In the genomic region with DNA sequence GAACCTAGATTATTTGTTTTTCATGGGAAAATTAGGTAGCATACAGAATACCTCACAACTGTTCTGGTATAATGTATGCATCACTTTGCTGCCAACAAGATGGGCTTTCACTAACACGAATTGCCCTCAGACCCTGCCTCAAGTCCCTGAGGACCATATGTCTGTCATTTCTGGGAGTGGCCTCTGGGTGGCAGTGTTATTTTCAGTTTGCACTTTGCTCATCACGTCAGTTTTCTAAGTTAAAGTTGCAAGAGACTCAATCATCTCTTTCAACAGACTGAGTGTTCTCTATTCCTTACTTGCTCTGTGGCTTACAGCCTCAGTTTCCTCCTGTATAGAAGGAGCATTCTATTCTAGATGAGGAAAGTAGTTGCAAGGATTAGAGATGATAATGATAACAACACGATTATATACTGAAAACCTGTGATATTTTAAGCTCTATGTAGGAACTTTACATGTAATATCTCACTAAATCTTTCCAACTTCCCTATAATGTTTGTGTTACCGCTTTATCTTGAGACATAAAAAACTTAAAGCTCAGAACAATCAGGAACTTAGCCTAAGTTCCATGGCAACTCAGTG, we compare ENCODE assay signal across 8 cellular contexts. TPM values are rescaled to one million over a fixed set of nuclear protein-coding genes. Genes with fewer than 3 reads are reported as not detected.
DNase-seq lines count a peak whose midpoint lies in the region; ATAC-seq, FAIRE-seq and TF ChIP-seq lines count a peak whose summit lies in the region.

No MANE protein-coding gene starts in this region.

- H3K9me3 Mint-ChIP-seq in activated CD4-positive, alpha-beta T cell treated with anti-CD3 and anti-CD28 coated beads, Interleukin-2, amount 10 ng/mL, durations not matched to agents 24 days and 14 days, result no peaks in the 10 kb centered on the region

- DNase-seq in 8988T, result peak; percentile 13
- DNase-seq in GM12892 (ENCODE audit: insufficient read length), result peak; percentile 13
- peak; percentile 40 to 74 for DNase-seq in NCI-H446 (lab: John Stamatoyannopoulos, UW)
- DNase-seq in activated CD4-positive, alpha-beta T cell treated with anti-CD3 and anti-CD28 coated beads, Interleukin-2, amount 10 ng/mL, durations not matched to agents 24 days and 14 days, result peak; percentile 88
- DNase-seq in dedifferentiated amniotic fluid mesenchymal stem cell (ENCODE audit: extremely low spot score), result peak; percentile 70
- DNase-seq in lung (ENCODE audit: low spot score), result peak; percentile 50
- DNase-seq in stimulated activated CD8-positive, alpha-beta memory T cell treated with anti-CD3 and anti-CD28 coated beads, Interleukin-2, amount 100 ng/mL, for 48 hours (ENCODE audit: low read depth in 2 of 2), result peak; percentile 12 to 43

- no peaks in the 10 kb centered on the region for H3K4me1 ChIP-seq in lung (ENCODE audit: control insufficient read depth in 2 of 2, insufficient read depth in 2 of 2, low read length in 2 of 2)

- TF ChIP-seq POLR2A in GM12892 (IDR thresholded peaks at IDR 0.05; ENCODE audit: low read depth, low read length), result no peak

- WGBS in lung, 2 donors, result 12% methylated on average over 4 of the region's 4 CpGs

- TF ChIP-seq CTCF in lung (IDR thresholded peaks at IDR 0.05; ENCODE audit: control extremely low read depth, extremely low read depth), result peak; percentile 48

- peak; percentile 93 for FAIRE-seq in GM12892 (lab: Jason Lieb, UNC)

- H3K27me3 Mint-ChIP-seq in activated CD4-positive, alpha-beta T cell treated with anti-CD3 and anti-CD28 coated beads, Interleukin-2, amount 10 ng/mL, durations not matched to agents 24 days and 14 days, result peaks cover 18% of the 10 kb centered on the region

- no peaks in the 10 kb centered on the region for H3K36me3 Mint-ChIP-seq in activated CD4-positive, alpha-beta T cell treated with anti-CD3 and anti-CD28 coated beads, Interleukin-2, amount 10 ng/mL, durations not matched to agents 24 days and 14 days (ENCODE audit: low read depth)

- peaks cover 32% of the 10 kb centered on the region for H3K4me1 Mint-ChIP-seq in activated CD4-positive, alpha-beta T cell treated with anti-CD3 and anti-CD28 coated beads, Interleukin-2, amount 10 ng/mL, durations not matched to agents 24 days and 14 days

- no peaks in the 10 kb centered on the region for H3K27me3 ChIP-seq in lung (ENCODE audit: control insufficient read depth, insufficient read depth)

- H3K36me3 ChIP-seq in lung (ENCODE audit: control insufficient read depth in 2 of 2, insufficient read depth in 2 of 2, low read length in 2 of 2), result no peaks in the 10 kb centered on the region

- intact Hi-C loops in activated CD4-positive, alpha-beta T cell treated with anti-CD3 and anti-CD28 coated beads, Interleukin-2, amount 10 ng/mL, durations not matched to agents 24 days and 14 days (cut with micrococcal nuclease), result loop anchor here (1.0 kb wide), 2 partner anchors 134 to 227 kb away; a partner anchor contains a TSS

- H3K4me3 ChIP-seq in lung, result no peak overlapping the region

- H3K27ac Mint-ChIP-seq in activated CD4-positive, alpha-beta T cell treated with anti-CD3 and anti-CD28 coated beads, Interleukin-2, amount 10 ng/mL, durations not matched to agents 24 days and 14 days, result no peak overlapping the region

- peak; percentile 77 for ATAC-seq in HG02973 (IDR thresholded peaks at IDR 0.05; ENCODE audit: unreplicated experiment)
- ATAC-seq in lung (ENCODE audit: insufficient read depth, low FRiP score), result peak; percentile 65

- peak overlapping the region; percentile 64 for H3K4me3 Mint-ChIP-seq in activated CD4-positive, alpha-beta T cell treated with anti-CD3 and anti-CD28 coated beads, Interleukin-2, amount 10 ng/mL, durations not matched to agents 24 days and 14 days

- H3K9me3 ChIP-seq in lung (ENCODE audit: control insufficient read depth in 2 of 2, insufficient read depth in 1 of 2, low read length in 1 of 2), result no peaks in the 10 kb centered on the region

- no peak overlapping the region for H3K27ac ChIP-seq in lung (ENCODE audit: low read depth in 1 of 2, low read length in 1 of 2)

RNA-seq across cellular contexts. Expression of a gene that starts 55.7 kb away (rescaled TPM):
- polyA plus RNA-seq in GM12892 (2012; ENCODE audit: missing spikeins), result not detected
- not detected in 2 replicates for total RNA-seq in activated CD4-positive, alpha-beta T cell treated with anti-CD3 and anti-CD28 coated beads, Interleukin-2, amount 10 ng/mL, durations not matched to agents 24 days and 14 days
- under 1 TPM; 0.14 to 0.28 TPM for total RNA-seq in lung
- polyA plus RNA-seq in lung, result under 1 TPM in 1 of 2 donors, not detected in 1; 0.06 TPM

Comparison
In these comparisons a context has a peak if more than half of its experiments do, and no peak if none do; other contexts are left out.
1. DNase-seq: peak in every context shown above with its lines; median percentile 88 in activated CD4-positive, alpha-beta T cell treated with anti-CD3 and anti-CD28 coated beads, Interleukin-2, amount 10 ng/mL, durations not matched to agents 24 days and 14 days; 70 in dedifferentiated amniotic fluid mesenchymal stem cell; 57 in NCI-H446; 50 in lung; 28 in stimulated activated CD8-positive, alpha-beta memory T cell treated with anti-CD3 and anti-CD28 coated beads, Interleukin-2, amount 100 ng/mL, for 48 hours; 13 in 8988T; 13 in GM12892.